Comparison of ENCODE assay signal across 1 cellular context in genomic region chr5:141968914-141969608, GRCh38.
TF ChIP-seq lines count a peak whose summit lies in the region.

A gene with protein sequence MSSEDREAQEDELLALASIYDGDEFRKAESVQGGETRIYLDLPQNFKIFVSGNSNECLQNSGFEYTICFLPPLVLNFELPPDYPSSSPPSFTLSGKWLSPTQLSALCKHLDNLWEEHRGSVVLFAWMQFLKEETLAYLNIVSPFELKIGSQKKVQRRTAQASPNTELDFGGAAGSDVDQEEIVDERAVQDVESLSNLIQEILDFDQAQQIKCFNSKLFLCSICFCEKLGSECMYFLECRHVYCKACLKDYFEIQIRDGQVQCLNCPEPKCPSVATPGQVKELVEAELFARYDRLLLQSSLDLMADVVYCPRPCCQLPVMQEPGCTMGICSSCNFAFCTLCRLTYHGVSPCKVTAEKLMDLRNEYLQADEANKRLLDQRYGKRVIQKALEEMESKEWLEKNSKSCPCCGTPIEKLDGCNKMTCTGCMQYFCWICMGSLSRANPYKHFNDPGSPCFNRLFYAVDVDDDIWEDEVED (plus strand): TSS chr5:141969105. CDS start chr5:141973589, 4,484 bp downstream.

TF ChIP-seq in HepG2, 621 proteins besides CTCF, POLR2A, EP300 and RAD21 (continued from another document):
- TF ChIP-seq DZIP1 (CRISPR knock-in tag; IDR thresholded peaks at IDR 0.05) (peak; percentile 78; the same call in 1 of the 2 replicates), AKAP8 (CRISPR knock-in tag; IDR thresholded peaks at IDR 0.05) (peak; percentile 27; the same call in 1 of the 2 replicates), ZNF10 (CRISPR knock-in tag; IDR thresholded peaks at IDR 0.05; ENCODE audit: borderline replicate concordance, low read depth) (no peak), MIXL1 (CRISPR knock-in tag; IDR thresholded peaks at IDR 0.05) (peak; percentile 63), HOMEZ (CRISPR knock-in tag; IDR thresholded peaks at IDR 0.05; ENCODE audit: low read depth) (peak; percentile 67; the same call in 1 of the 2 replicates), BRD4 (CRISPR knock-in tag; IDR thresholded peaks at IDR 0.05) (peak; percentile 88), ZNF3 (CRISPR knock-in tag; IDR thresholded peaks at IDR 0.05) (no peak), REST (IDR thresholded peaks at IDR 0.05; ENCODE audit: borderline replicate concordance in 1 of 2, low read depth in 1 of 2, low read length in 2 of 2) (no peak; a peak in 1 of 4 replicates), GZF1 (CRISPR knock-in tag; IDR thresholded peaks at IDR 0.05) (no peak), STAT5B (CRISPR knock-in tag; IDR thresholded peaks at IDR 0.05) (no peak), NFKBIZ (CRISPR knock-in tag; IDR thresholded peaks at IDR 0.05) (0 out of 2 replicates have a peak, but pooled peaks have one; percentile 25), AHR (CRISPR knock-in tag; IDR thresholded peaks at IDR 0.05) (0 out of 2 replicates have a peak, but pooled peaks have one; percentile 34), HES4 (CRISPR knock-in tag; IDR thresholded peaks at IDR 0.05; ENCODE audit: borderline replicate concordance) (peak; percentile 94), KIAA2018 (CRISPR knock-in tag; IDR thresholded peaks at IDR 0.05; ENCODE audit: borderline replicate concordance) (no peak), SAFB2 (CRISPR knock-in tag; IDR thresholded peaks at IDR 0.05; ENCODE audit: borderline replicate concordance, low read depth) (peak; percentile 87; the same call in 1 of the 2 replicates)
